7 cellular contexts compared by ENCODE assay signal in the genomic region with DNA sequence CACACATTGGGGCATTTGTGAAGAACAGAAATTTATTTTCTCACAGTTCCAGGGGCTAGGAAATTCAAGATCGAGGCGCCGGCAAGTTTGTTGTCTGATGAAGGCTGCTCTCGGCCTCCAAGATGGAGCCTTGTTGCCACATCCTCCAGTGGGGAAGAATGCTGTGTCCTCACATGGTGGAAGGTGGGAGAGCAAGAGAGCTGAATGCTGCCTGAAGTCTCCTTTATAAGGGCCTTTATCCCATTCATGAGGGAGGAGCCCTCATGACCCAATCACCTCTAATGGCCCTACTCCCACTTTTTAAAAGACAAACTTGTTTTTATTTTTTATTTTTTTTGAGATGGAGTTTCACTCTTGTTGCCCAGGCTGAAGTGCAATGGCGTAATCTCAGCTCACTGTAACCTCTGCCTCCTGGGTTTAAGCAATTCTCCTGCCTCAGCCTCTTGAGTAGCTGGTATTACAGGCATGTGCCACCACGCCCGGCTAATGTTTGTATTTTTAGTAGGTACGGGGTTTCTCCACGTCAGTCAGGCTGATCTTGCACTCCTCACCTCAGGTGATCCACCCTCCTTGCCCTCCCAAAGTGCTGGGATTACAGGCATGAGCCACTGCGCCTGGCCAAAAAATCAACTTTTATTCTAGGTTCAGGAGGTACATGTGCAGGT. TPM values are rescaled to one million over a fixed set of nuclear protein-coding genes. Genes with fewer than 3 reads are reported as not detected.
DNase-seq lines count a peak whose midpoint lies in the region; ATAC-seq, FAIRE-seq and TF ChIP-seq lines count a peak whose summit lies in the region.
"Not testable (repeated sequence)": the region's sequence is repeated elsewhere in the genome, so short reads cannot be mapped to it uniquely, and the experiment has no call there.

No MANE protein-coding gene starts in this region.

- not testable (repeated sequence) for TF ChIP-seq CTCF in Caco-2 (IDR thresholded peaks at IDR 0.05; ENCODE audit: insufficient read depth in 1 of 2, low read depth in 1 of 2, low read length in 1 of 2, severe bottlenecking in 1 of 2, unreplicated experiment in 1 of 2); Panc1 (IDR thresholded peaks at IDR 0.05); bronchial epithelial cell (IDR thresholded peaks at IDR 0.05; ENCODE audit: insufficient read depth, low read length, severe bottlenecking); keratinocyte (optimal IDR thresholded peaks at IDR 0.05 in 1 of 3, IDR thresholded peaks at IDR 0.05 in 1 of 3, conservative IDR thresholded peaks at IDR 0.05 in 1 of 3; ENCODE audit: extremely low read depth in 1 of 3, insufficient read depth in 2 of 3, low read length in 3 of 3); neural crest cell (conservative IDR thresholded peaks at IDR 0.05); type B pancreatic cell (conservative IDR thresholded peaks at IDR 0.05)

- H3K4me3 ChIP-seq in Caco-2 (ENCODE audit: low read depth, low read length); Karpas-422 (ENCODE audit: low read length); Panc1 (ENCODE audit: low read depth in 2 of 2, low read length in 2 of 2); bronchial epithelial cell (ENCODE audit: low read depth, low read length); keratinocyte (ENCODE audit: control insufficient read depth in 2 of 3, extremely low read depth in 1 of 3, insufficient read depth in 2 of 3, low read depth in 1 of 3, low read length in 3 of 3): not testable (repeated sequence)

- POLR2A ChIA-PET in Caco-2 (lab: Charles Lee); Panc1 (lab: Charles Lee): not testable (repeated sequence)

- H3K9ac ChIP-seq in Karpas-422 (ENCODE audit: low read length) (0 out of 2 replicates have a peak overlapping the region, but pooled peaks have one; percentile 12), keratinocyte (ENCODE audit: control insufficient read depth, extremely low read depth, insufficient read depth, low read length) (peak overlapping the region; percentile 65)

- CTCF ChIA-PET in Caco-2 (lab: Charles Lee); Panc1 (lab: Charles Lee): not testable (repeated sequence)

- intact Hi-C loops in Caco-2 (cut with micrococcal nuclease; ENCODE audit: unreplicated experiment); Panc1 (cut with micrococcal nuclease; ENCODE audit: unreplicated experiment): not testable (repeated sequence)

- FAIRE-seq in bronchial epithelial cell (lab: Jason Lieb, UNC); keratinocyte (lab: Jason Lieb, UNC): not testable (repeated sequence)

- BruUV-seq in Caco-2 (replicated peaks; lab: Mats Ljungman, UMichigan); Panc1 (replicated peaks; lab: Mats Ljungman, UMichigan): not testable (repeated sequence)

- not testable (repeated sequence) for H2AFZ ChIP-seq in Karpas-422 (ENCODE audit: low read length)
- peak overlapping the region; percentile 48 for H2AFZ ChIP-seq in keratinocyte (ENCODE audit: control insufficient read depth, low read length)

- not testable (repeated sequence) for H3K4me1 Mint-ChIP-seq in Caco-2 (ENCODE audit: low read depth, unreplicated experiment); neural crest cell; type B pancreatic cell (ENCODE audit: unreplicated experiment)

- H3K4me1 ChIP-seq in Caco-2; Panc1 (ENCODE audit: control insufficient read depth, insufficient read depth, low read length): not testable (repeated sequence)
- H3K4me1 ChIP-seq in Karpas-422 (ENCODE audit: low read length) (peaks cover 54% of the 10 kb centered on the region), keratinocyte (ENCODE audit: control insufficient read depth, extremely low read depth, insufficient read depth, low read length) (peaks cover 15% of the 10 kb centered on the region)

- not testable (repeated sequence) for H3K4me2 ChIP-seq in Karpas-422 (ENCODE audit: low read depth, low read length, poor library complexity, severe bottlenecking)
- H3K4me2 ChIP-seq in keratinocyte (ENCODE audit: control insufficient read depth, extremely low read depth, insufficient read depth, low read depth, low read length): peak overlapping the region; percentile 58

- DNase-seq in Caco-2 (peak; percentile 46 to 63), bronchial epithelial cell (ENCODE audit: low read depth) (peak; percentile 82)
- not testable (repeated sequence) for DNase-seq in Karpas-422; Panc1 (ENCODE audit: low read depth, low spot score); keratinocyte (ENCODE audit: low read depth, low spot score); neural crest cell (ENCODE audit: low read depth, low spot score); type B pancreatic cell (ENCODE audit: extremely low spot score, unreplicated experiment)

- in situ Hi-C loops in Panc1 (cut with HindIII; ENCODE audit: low pct_unique_long_range_greater_than_20kb, low sequenced_read_pairs): not testable (repeated sequence)

- H3K9me2 ChIP-seq in Karpas-422 (replicated peaks; ENCODE audit: insufficient read depth, low read length): not testable (repeated sequence)

- not testable (repeated sequence) for H3K27me3 Mint-ChIP-seq in Caco-2 (ENCODE audit: insufficient read depth, unreplicated experiment); neural crest cell (ENCODE audit: low read depth); type B pancreatic cell

- H3K27ac Mint-ChIP-seq in Caco-2 (ENCODE audit: unreplicated experiment): not testable (repeated sequence)
- H3K27ac Mint-ChIP-seq in neural crest cell (ENCODE audit: unreplicated experiment) (peak overlapping the region; percentile 63), type B pancreatic cell (peak overlapping the region; percentile 66)

- not testable (repeated sequence) for ATAC-seq in Panc1

- H3K9me3 ChIP-seq in Caco-2; Karpas-422 (ENCODE audit: low read length); keratinocyte (ENCODE audit: control insufficient read depth, low read depth, low read length): not testable (repeated sequence)
- peaks cover 11% of the 10 kb centered on the region; the same call in 1 of the 2 replicates for H3K9me3 ChIP-seq in Panc1 (ENCODE audit: control insufficient read depth, insufficient read depth, low read depth, low read length)

- H4K20me1 ChIP-seq in Karpas-422 (ENCODE audit: insufficient read depth, low read depth, low read length); keratinocyte (ENCODE audit: control insufficient read depth, extremely low read depth, insufficient read depth, low read length): not testable (repeated sequence)

- H3K27me3 ChIP-seq in Caco-2 (replicated peaks; ENCODE audit: control insufficient read depth, insufficient read depth, low read length); Karpas-422 (ENCODE audit: low read length); Panc1 (ENCODE audit: control insufficient read depth, insufficient read depth, low read length); bronchial epithelial cell (ENCODE audit: control insufficient read depth, insufficient read depth, low read length); keratinocyte (ENCODE audit: control insufficient read depth, extremely low read depth, insufficient read depth, low read length): not testable (repeated sequence)

- not testable (repeated sequence) for H3K9me1 ChIP-seq in keratinocyte (ENCODE audit: control insufficient read depth, extremely low read depth, insufficient read depth, low read length)

- dilution Hi-C loops in keratinocyte (cut with MboI; ENCODE audit: extremely low pct_ligation_motif_present, low sequenced_read_pairs): not testable (repeated sequence)

- H3K36me3 Mint-ChIP-seq in Caco-2 (ENCODE audit: insufficient read depth, unreplicated experiment); neural crest cell (ENCODE audit: low read depth); type B pancreatic cell: not testable (repeated sequence)

- H3K79me2 ChIP-seq in Karpas-422 (ENCODE audit: low read length); keratinocyte (ENCODE audit: control insufficient read depth, insufficient read depth, low read length): not testable (repeated sequence)

- H3K4me3 Mint-ChIP-seq in Caco-2 (ENCODE audit: unreplicated experiment); neural crest cell; type B pancreatic cell: not testable (repeated sequence)

- not testable (repeated sequence) for H3K9me3 Mint-ChIP-seq in Caco-2 (ENCODE audit: unreplicated experiment); neural crest cell; type B pancreatic cell

- not testable (repeated sequence) for H3K36me3 ChIP-seq in Caco-2 (ENCODE audit: control insufficient read depth, insufficient read depth, low read length); Karpas-422 (ENCODE audit: insufficient read depth, low read length); Panc1 (ENCODE audit: control insufficient read depth, insufficient read depth, low read length); bronchial epithelial cell (ENCODE audit: control insufficient read depth, insufficient read depth, low read length); keratinocyte (ENCODE audit: control insufficient read depth in 2 of 2, extremely low read depth in 1 of 2, insufficient read depth in 2 of 2, low read length in 2 of 2)

- H3K27ac ChIP-seq in Karpas-422 (ENCODE audit: low read length): peak overlapping the region; percentile 63; the same call in 1 of the 2 replicates
- H3K27ac ChIP-seq in Panc1 (ENCODE audit: low read length): peak overlapping the region; percentile 79
- H3K27ac ChIP-seq in keratinocyte (ENCODE audit: control insufficient read depth, insufficient read depth, low read length): peak overlapping the region; percentile 85

RNA-seq across cellular contexts. Expression of gene ITGB1, which starts 40.1 kb away (rescaled TPM):
- total RNA-seq in Caco-2 (2022) (404 and 474 TPM in 2 replicates), Panc1 (2021; ENCODE audit: unreplicated experiment) (803 TPM), bronchial epithelial cell (1,469 and 1,763 TPM in 2 replicates), neural crest cell (220 and 236 TPM in 2 replicates), type B pancreatic cell (ENCODE audit: low replicate concordance) (224 and 240 TPM in 2 replicates)
- 526 and 559 TPM in 2 replicates for total RNA-seq in Karpas-422 (2014; rRNA removed; shearing (Covaris generic); ENCODE audit: low replicate concordance)
- 484 TPM for polyA plus RNA-seq in Panc1 (2012; ENCODE audit: insufficient read length)
- 1,026 to 1,445 TPM (median 1,030 TPM) in 3 replicates for polyA plus RNA-seq in keratinocyte
- polyA plus RNA-seq in keratinocyte (2011; ENCODE audit: low read depth): 511 TPM
- 420 and 664 TPM in 2 replicates for polyA plus RNA-seq in keratinocyte (2011; cell fraction: cytosol; rRNA removed)
- polyA plus RNA-seq in keratinocyte (2011; cell fraction: nucleus; rRNA removed): 1,436 and 2,106 TPM in 2 replicates
- 328 and 1,010 TPM in 2 replicates for polyA plus RNA-seq in keratinocyte (2012; ENCODE audit: low replicate concordance)
- 361 to 979 TPM (median 522 TPM) in 3 replicates for polyA minus RNA-seq in keratinocyte
- polyA minus RNA-seq in keratinocyte (2011; cell fraction: cytosol; rRNA and poly(A)+ RNA removed): 475 TPM
- polyA minus RNA-seq in keratinocyte (2011; cell fraction: nucleus; rRNA and poly(A)+ RNA removed): 1,567 and 2,524 TPM in 2 replicates
